In genomic region chr5:150758534-150759333, GRCh38 we compare ENCODE assay signal across 8 cellular contexts. TPM values are rescaled to one million over a fixed set of nuclear protein-coding genes. Genes with fewer than 3 reads are reported as not detected.
DNase-seq lines count a peak whose midpoint lies in the region; ATAC-seq and TF ChIP-seq lines count a peak whose summit lies in the region.

DCTN4 (minus strand) TSS chr5:150759017; CDS start chr5:150758993, 24 bp downstream.

- H3K27me3 ChIP-seq in H7 (ENCODE audit: control insufficient read depth, insufficient read depth, low read length) = peaks cover 1% of the 10 kb centered on the region
- H3K27me3 ChIP-seq in Loucy (ENCODE audit: insufficient read depth, low read length, poor library complexity, severe bottlenecking) = no peaks in the 10 kb centered on the region
- no peaks in the 10 kb centered on the region for H3K27me3 ChIP-seq in RWPE2 (ENCODE audit: insufficient read depth, poor library complexity, severe bottlenecking)

- no peaks in the 10 kb centered on the region for H3K9me2 ChIP-seq in Loucy (replicated peaks; ENCODE audit: low read depth, low read length)

- H3K4me3 ChIP-seq in H7 (ENCODE audit: insufficient read depth, low read depth, low read length) (peak within 1 kb of the TSS; percentile 83), Loucy (ENCODE audit: low read length, poor library complexity, severe bottlenecking) (peak within 1 kb of the TSS; percentile 97), RWPE2 (ENCODE audit: severe bottlenecking) (peak within 1 kb of the TSS; percentile 63)

- peaks cover 66% of the 10 kb centered on the region for H3K79me2 ChIP-seq in Loucy (ENCODE audit: insufficient read depth, low read length)

- no peak within 1 kb of the TSS for H3K27ac Mint-ChIP-seq in activated T-helper 2 cell treated with anti-CD3 and anti-CD28 coated beads, Interferon-gamma antibody, Interleukin-2, Interleukin-4, amounts not matched to agents 10 μg/mL and 5 μg/mL and 100 μg/mL, durations not matched to agents 14 hours and 24 hours and 36 hours
- no peak within 1 kb of the TSS for H3K27ac Mint-ChIP-seq in naive thymus-derived CD8-positive, alpha-beta T cell

- H3K36me3 Mint-ChIP-seq in activated T-helper 2 cell treated with anti-CD3 and anti-CD28 coated beads, Interferon-gamma antibody, Interleukin-2, Interleukin-4, amounts not matched to agents 10 μg/mL and 5 μg/mL and 100 μg/mL, durations not matched to agents 14 hours and 24 hours and 36 hours (ENCODE audit: low read depth) = peaks cover 34% of the 10 kb centered on the region
- peaks cover 0 to 32% (median 20%) of the 10 kb centered on the region in 3 donors for H3K36me3 Mint-ChIP-seq in naive thymus-derived CD8-positive, alpha-beta T cell

- peaks cover 7% of the 10 kb centered on the region; the same call in 1 of the 2 replicates for H3F3A ChIP-seq in Loucy (ENCODE audit: low read depth)

- H3K4me2 ChIP-seq in Loucy (ENCODE audit: low read depth, low read length, poor library complexity, severe bottlenecking) = peak within 1 kb of the TSS; percentile 83

- H3K27ac ChIP-seq in RWPE2 (ENCODE audit: poor library complexity, severe bottlenecking) = peak within 1 kb of the TSS; percentile 73

- POLR2A ChIA-PET in naive thymus-derived CD8-positive, alpha-beta T cell (lab: Charles Lee) = interaction anchor here (0.7 to 3.3 kb wide), 14 partner anchors 20 to 433 kb away, joined by 3 to 27 read pairs (median 6); partner anchors contain the start of genes CD74, IRGM, RBM22 and RPS14

- H3K4me1 ChIP-seq in Loucy (ENCODE audit: insufficient read depth, low read length, poor library complexity, severe bottlenecking) (peaks cover 63% of the 10 kb centered on the region), RWPE2 (ENCODE audit: insufficient read depth, poor library complexity, severe bottlenecking) (peaks cover 26% of the 10 kb centered on the region)

- intact Hi-C loops in activated T-helper 2 cell treated with anti-CD3 and anti-CD28 coated beads, Interferon-gamma antibody, Interleukin-2, Interleukin-4, amounts not matched to agents 10 μg/mL and 5 μg/mL and 100 μg/mL, durations not matched to agents 14 hours and 24 hours and 36 hours (cut with micrococcal nuclease) = loop anchor here (1.0 to 2.0 kb wide), 6 partner anchors 16 to 495 kb away; partner anchors contain the start of genes GM2A, RBM22 and SMIM3

- peaks cover 36% of the 10 kb centered on the region for H3K4me1 Mint-ChIP-seq in activated T-helper 2 cell treated with anti-CD3 and anti-CD28 coated beads, Interferon-gamma antibody, Interleukin-2, Interleukin-4, amounts not matched to agents 10 μg/mL and 5 μg/mL and 100 μg/mL, durations not matched to agents 14 hours and 24 hours and 36 hours (ENCODE audit: low read depth)
- H3K4me1 Mint-ChIP-seq in naive thymus-derived CD8-positive, alpha-beta T cell = peaks cover 12 to 50% (median 31%) of the 10 kb centered on the region in 4 donors

- peak within 1 kb of the TSS; percentile 90 for H2AFZ ChIP-seq in Loucy (ENCODE audit: low read length)

- DNase-seq in ELR (ENCODE audit: low read depth) = peak; percentile 100
- peak; percentile 89 for DNase-seq in H7
- peak; percentile 98 for DNase-seq in RWPE2 (ENCODE audit: low spot score)
- peak; percentile 90 for DNase-seq in activated T-helper 2 cell treated with anti-CD3 and anti-CD28 coated beads, Interferon-gamma antibody, Interleukin-2, Interleukin-4, amounts not matched to agents 10 μg/mL and 5 μg/mL and 100 μg/mL, durations not matched to agents 14 hours and 24 hours and 36 hours (ENCODE audit: low spot score)
- DNase-seq in fibroblast of peridontal ligament (ENCODE audit: extremely low read depth) = peak; percentile 100
- peak; percentile 86 to 99 (median 94) for DNase-seq in naive thymus-derived CD8-positive, alpha-beta T cell
- peak; percentile 88 to 99 (median 96) for DNase-seq in stimulated activated naive CD4-positive, alpha-beta T cell (lab: John Stamatoyannopoulos, UW)

- no peaks in the 10 kb centered on the region for H3K9me3 Mint-ChIP-seq in activated T-helper 2 cell treated with anti-CD3 and anti-CD28 coated beads, Interferon-gamma antibody, Interleukin-2, Interleukin-4, amounts not matched to agents 10 μg/mL and 5 μg/mL and 100 μg/mL, durations not matched to agents 14 hours and 24 hours and 36 hours
- H3K9me3 Mint-ChIP-seq in naive thymus-derived CD8-positive, alpha-beta T cell = no peaks in the 10 kb centered on the region

- TF ChIP-seq CTCF in Loucy (conservative IDR thresholded peaks at IDR 0.05; ENCODE audit: low read length) (no peak), RWPE2 (IDR thresholded peaks at IDR 0.05; ENCODE audit: poor library complexity, severe bottlenecking) (no peak)

- H3K36me3 ChIP-seq in H7 (replicated peaks; ENCODE audit: control insufficient read depth, insufficient read depth, low read length) (peaks cover 5% of the 10 kb centered on the region; the same call in 1 of the 2 replicates), Loucy (ENCODE audit: insufficient read depth, low read length) (peaks cover 19% of the 10 kb centered on the region; the same call in 1 of the 2 replicates), RWPE2 (ENCODE audit: low read depth) (peaks cover 43% of the 10 kb centered on the region)

- H3K9me3 ChIP-seq in Loucy (ENCODE audit: insufficient read depth, low read depth, low read length) (no peaks in the 10 kb centered on the region), RWPE2 (ENCODE audit: severe bottlenecking) (no peaks in the 10 kb centered on the region)

- H4K20me1 ChIP-seq in Loucy (ENCODE audit: insufficient read depth, low read length, poor library complexity, severe bottlenecking) = peaks cover 20% of the 10 kb centered on the region

- no peaks in the 10 kb centered on the region for H3K27me3 Mint-ChIP-seq in activated T-helper 2 cell treated with anti-CD3 and anti-CD28 coated beads, Interferon-gamma antibody, Interleukin-2, Interleukin-4, amounts not matched to agents 10 μg/mL and 5 μg/mL and 100 μg/mL, durations not matched to agents 14 hours and 24 hours and 36 hours (ENCODE audit: low read depth)
- peaks cover 0 to 14% (median 0%) of the 10 kb centered on the region in 5 donors for H3K27me3 Mint-ChIP-seq in naive thymus-derived CD8-positive, alpha-beta T cell

- peak; percentile 96 for ATAC-seq in RWPE2 (ENCODE audit: low read depth)
- ATAC-seq in naive thymus-derived CD8-positive, alpha-beta T cell = peak; percentile 93 to 94

- H3K9ac ChIP-seq in Loucy (ENCODE audit: low read depth, low read length, poor library complexity, severe bottlenecking) = peak within 1 kb of the TSS; percentile 84

- H3K4me3 Mint-ChIP-seq in activated T-helper 2 cell treated with anti-CD3 and anti-CD28 coated beads, Interferon-gamma antibody, Interleukin-2, Interleukin-4, amounts not matched to agents 10 μg/mL and 5 μg/mL and 100 μg/mL, durations not matched to agents 14 hours and 24 hours and 36 hours (ENCODE audit: low read depth) = no peak within 1 kb of the TSS
- peak within 1 kb of the TSS in 1 of 10 donors; percentile 4 for H3K4me3 Mint-ChIP-seq in naive thymus-derived CD8-positive, alpha-beta T cell

RNA-seq across cellular contexts. Expression of gene DCTN4, which starts in this region (rescaled TPM):
- 28.3 and 37.7 TPM in 2 replicates for total RNA-seq in H7 (2014; rRNA removed; shearing (Covaris generic))
- total RNA-seq in activated T-helper 2 cell treated with anti-CD3 and anti-CD28 coated beads, Interferon-gamma antibody, Interleukin-2, Interleukin-4, amounts not matched to agents 10 μg/mL and 5 μg/mL and 100 μg/mL, durations not matched to agents 14 hours and 24 hours and 36 hours = 40.9 and 44.7 TPM in 2 replicates
- total RNA-seq in naive thymus-derived CD8-positive, alpha-beta T cell = 10 to 100 TPM; 44.1 to 49.4 TPM
- 10 to 100 TPM in 1 of 3 donors, 1 to 10 TPM in 2; 8.1 to 11.5 (median 9.5) TPM for polyA plus RNA-seq in naive thymus-derived CD8-positive, alpha-beta T cell

Comparison
In these comparisons a context has a peak if more than half of its experiments do, and no peak if none do; other contexts are left out.
1. Peak in every context shown above with its lines: DNase-seq, ATAC-seq, H3K4me3 ChIP-seq and H3K27ac ChIP-seq.